In genomic region chr3:42123012-42123581, GRCh38 we compare ENCODE assay signal across 9 cellular contexts. TPM values are rescaled to one million over a fixed set of nuclear protein-coding genes. Genes with fewer than 3 reads are reported as not detected.
A peak's percentile ranks its signal among the peaks of the same experiment; 100 is the strongest.
DNase-seq lines count a peak whose midpoint lies in the region; ATAC-seq and TF ChIP-seq lines count a peak whose summit lies in the region.
"Had no signal": no experiment of that assay in that cellular context is flagged by ENCODE, and none has a peak within 500 bp of the region (broad histone marks: within the 10 kb centered on the region; RNA-seq: fewer than 3 reads in every experiment).

No MANE protein-coding gene starts in this region.

- no peak overlapping the region for H3K4me3 ChIP-seq in stomach
- no peak overlapping the region for H3K4me3 ChIP-seq in Peyer's patch

- no peak for TF ChIP-seq EP300 in stomach (IDR thresholded peaks at IDR 0.05)

- intact Hi-C loops in stomach (cut with DNase I; ENCODE audit: low total_unique reads), result no loop called here

- peak; percentile 1 for DNase-seq in NCI-H345 (lab: John Stamatoyannopoulos, UW)
- DNase-seq in NCI-H345 treated with DMSO at 0.1 percent for 48 hours (lab: John Stamatoyannopoulos, UW; ENCODE audit: unreplicated experiment), result no peak
- DNase-seq in LHCN-M2 (ENCODE audit: low read depth), result peak; percentile 40
- no peak for DNase-seq in stomach
- DNase-seq in Peyer's patch, result no peak
- DNase-seq in activated gamma-delta T cell (lab: John Stamatoyannopoulos, UW), result no peak
- DNase-seq: activated CD4-positive, alpha-beta T cell treated with anti-CD3 and anti-CD28 coated beads for 1 hour had no signal

- H3K4me1 ChIP-seq in stomach (peaks cover 23 to 62% (median 46%) of the 10 kb centered on the region in 4 donors), Peyer's patch (peaks cover 0 to 21% (median 0%) of the 10 kb centered on the region in 4 donors)

- no peaks in the 10 kb centered on the region for H3K27me3 ChIP-seq in stomach
- H3K27me3 ChIP-seq in Peyer's patch, result no peaks in the 10 kb centered on the region

- H3K9me3 ChIP-seq in stomach (no peaks in the 10 kb centered on the region), Peyer's patch (no peaks in the 10 kb centered on the region)

- no peak for TF ChIP-seq POLR2A in stomach (IDR thresholded peaks at IDR 0.05)
- no peak for TF ChIP-seq POLR2A in Peyer's patch (IDR thresholded peaks at IDR 0.05)

- TF ChIP-seq CTCF in stomach (IDR thresholded peaks at IDR 0.05) (no peak), Peyer's patch (IDR thresholded peaks at IDR 0.05) (no peak)

- ATAC-seq in esophagus mucosa (peak; percentile 87), HG03139 (IDR thresholded peaks at IDR 0.05; ENCODE audit: unreplicated experiment) (no peak)

- 46 to 71% (median 63%) methylated on average over 8 of the region's 8 CpGs for WGBS in stomach, 5 donors

- peak overlapping the region in 4 of 5 donors; percentile 19 to 57 (median 36) for H3K27ac ChIP-seq in stomach
- H3K27ac ChIP-seq in Peyer's patch, result no peak overlapping the region

- H3K36me3 ChIP-seq in stomach (peaks cover 4 to 27% (median 21%) of the 10 kb centered on the region in 4 donors), Peyer's patch (peaks cover 0 to 14% (median 0%) of the 10 kb centered on the region in 3 donors)

RNA-seq across cellular contexts. Expression of gene TRAK1, which starts 31.9 kb away (rescaled TPM):
- total RNA-seq in LHCN-M2 (2014; rRNA removed) (20.7 and 21.4 TPM in 2 replicates), esophagus mucosa (21.2 TPM), stomach (100 to 1,000 TPM in 4 of 5 donors, 10 to 100 TPM in 1; 67.1 to 328 (median 107) TPM), Peyer's patch (100 to 1,000 TPM in 3 of 4 donors, 10 to 100 TPM in 1; 96.2 to 283 (median 125) TPM)
- polyA plus RNA-seq in LHCN-M2 (2012), result 21.7 TPM
- 10 to 100 TPM; 17.2 to 33.5 (median 20.1) TPM for polyA plus RNA-seq in stomach

Comparison
In these comparisons a context has a peak if more than half of its experiments do, and no peak if none do; other contexts are left out.
1. DNase-seq: peak in NCI-H345 (single experiment) and LHCN-M2 (single experiment); none in NCI-H345 treated with DMSO at 0.1 percent for 48 hours (single experiment), stomach (single experiment), Peyer's patch (0 of 3) and activated gamma-delta T cell (single experiment).
2. H3K27ac ChIP-seq: peak in stomach (4 of 5); none in Peyer's patch (0 of 4).